Comparison of ENCODE assay signal across 18 cellular contexts in the genomic region with DNA sequence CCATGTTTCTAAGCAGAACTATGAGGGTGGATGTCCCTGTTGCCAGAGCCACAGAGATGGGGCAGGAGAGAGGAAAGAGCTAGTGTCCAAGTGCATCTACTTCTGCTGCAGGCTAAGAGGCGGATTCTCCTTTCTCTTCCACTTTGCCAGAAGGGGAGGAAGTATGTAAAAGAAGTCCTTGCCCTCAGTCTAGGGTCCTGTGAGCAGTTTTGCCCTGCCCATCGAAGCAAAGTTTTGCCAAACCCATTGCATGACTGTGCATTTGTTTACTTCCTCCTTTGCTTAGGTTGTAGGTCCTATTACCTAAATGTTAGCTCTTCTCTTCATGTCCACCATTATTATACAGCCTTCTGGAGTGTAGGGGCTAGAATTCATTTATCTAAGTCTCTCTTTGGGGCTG.
DNase-seq lines count a peak whose midpoint lies in the region; ATAC-seq, FAIRE-seq and TF ChIP-seq lines count a peak whose summit lies in the region.
"Had no signal": no experiment of that assay in that cellular context is flagged by ENCODE, and none has a peak within 500 bp of the region (broad histone marks: within the 10 kb centered on the region; RNA-seq: fewer than 3 reads in every experiment).

No MANE protein-coding gene starts in this region.

- H3K27me3 ChIP-seq in K562 (ENCODE audit: control insufficient read depth in 2 of 2, insufficient read depth in 2 of 2, low read length in 2 of 2) (peaks cover 2 to 13% of the 10 kb centered on the region in 2 experiments; a peak in 3 of 5 replicates), adrenal gland (no peaks in the 10 kb centered on the region)
- H3K27me3 ChIP-seq: transverse colon had no signal

- H3K9me3 ChIP-seq in K562 (replicated peaks; ENCODE audit: control insufficient read depth, insufficient read depth, low read depth, low read length) (no peaks in the 10 kb centered on the region), adrenal gland (replicated peaks in 1 of 3) (no peaks in the 10 kb centered on the region)
- H3K9me3 ChIP-seq: transverse colon had no signal

- peaks cover 52% of the 10 kb centered on the region for H3K4me1 Mint-ChIP-seq in neural crest cell

- no peak overlapping the region for H3K4me3 Mint-ChIP-seq in neural crest cell
- H3K4me3 Mint-ChIP-seq: activated CD4-positive, alpha-beta T cell treated with anti-CD3 and anti-CD28 coated beads for 36 hours had no signal

- peak overlapping the region; percentile 76 for H2AFZ ChIP-seq in K562 (ENCODE audit: low read depth, low read length)

- H3K36me3 ChIP-seq in K562 (ENCODE audit: control insufficient read depth, insufficient read depth, low read length) (no peaks in the 10 kb centered on the region), adrenal gland (replicated peaks in 1 of 2) (no peaks in the 10 kb centered on the region)
- H3K36me3 ChIP-seq: transverse colon had no signal

- peak overlapping the region; percentile 48 for H3K27ac Mint-ChIP-seq in neural crest cell (ENCODE audit: unreplicated experiment)
- H3K27ac Mint-ChIP-seq: activated CD4-positive, alpha-beta T cell treated with anti-CD3 and anti-CD28 coated beads for 36 hours; activated naive CD4-positive, alpha-beta T cell treated with anti-CD3 and anti-CD28 coated beads, Interleukin-2, amount 50 U/mL, for 72 hours had no signal

- CTCF ChIA-PET in K562 (lab: Yijun Ruan, JAX; ENCODE audit: low intra/inter-chr PET ratio), result no interaction called here

- no peaks in the 10 kb centered on the region for H3K36me3 Mint-ChIP-seq in neural crest cell (ENCODE audit: low read depth)
- H3K36me3 Mint-ChIP-seq: activated naive CD4-positive, alpha-beta T cell treated with anti-CD3 and anti-CD28 coated beads, Interleukin-2, amount 50 U/mL, for 72 hours had no signal

- H3K4me1 ChIP-seq in K562 (replicated peaks in 1 of 2; ENCODE audit: control insufficient read depth in 2 of 2, insufficient read depth in 2 of 2, low read length in 2 of 2), result peaks cover 3 to 34% of the 10 kb centered on the region in 2 experiments; a peak in 4 of 5 replicates
- peaks cover 0 to 5% of the 10 kb centered on the region in 2 donors for H3K4me1 ChIP-seq in adrenal gland (replicated peaks in 1 of 2)

- 0% methylated on average over 1 of the region's 2 CpGs for WGBS in K562 (ENCODE audit: insufficient coverage, low coverage, missing lambda C conversion rate)
- WGBS in adrenal gland, 4 donors, result 59 to 68% (median 65%) methylated on average over 2 of the region's 2 CpGs

- FAIRE-seq in K562 (lab: Jason Lieb, UNC) (no peak), HTR-8/SVneo (lab: Jason Lieb, UNC) (no peak)
- FAIRE-seq: RCC 7860 had no signal

- peaks cover 29% of the 10 kb centered on the region for H3K27me3 Mint-ChIP-seq in neural crest cell (ENCODE audit: low read depth)

- no peak overlapping the region for H3K9ac ChIP-seq in K562 (ENCODE audit: insufficient read depth in 1 of 2, low read depth in 2 of 2, low read length in 2 of 2)

- no peak overlapping the region for H3K4me3 ChIP-seq in K562
- H3K4me3 ChIP-seq in adrenal gland, result no peak overlapping the region
- H3K4me3 ChIP-seq: transverse colon had no signal

- POLR2A ChIA-PET in K562 (lab: Yijun Ruan, JAX), result interaction anchor here (0.8 to 1.6 kb wide), 3 partner anchors 10 to 184 kb away, joined by 3 to 4 read pairs (median 3); no protein-coding TSS in a partner anchor

- in situ Hi-C loops in K562 (cut with MboI), result no loop called here

- H3K79me2 ChIP-seq in K562 (ENCODE audit: control insufficient read depth, insufficient read depth, low read length), result no peaks in the 10 kb centered on the region

- DNase-seq in H4 (ENCODE audit: low spot score), result peak; percentile 8
- peak; percentile 95 for DNase-seq in NOMO-1 treated with DMSO at 0.1 percent for 48 hours (lab: John Stamatoyannopoulos, UW; ENCODE audit: unreplicated experiment)
- DNase-seq in K562 (ENCODE audit: extremely low read depth in 1 of 4, low spot score in 3 of 4), result no peak
- no peak for DNase-seq in neural crest cell (ENCODE audit: low read depth, low spot score)
- DNase-seq in adrenal gland, result no peak
- no peak for DNase-seq in HTR-8/SVneo (ENCODE audit: insufficient read length, low spot score)
- no peak for DNase-seq in NCI-H2171 (lab: John Stamatoyannopoulos, UW)
- DNase-seq: activated CD4-positive, alpha-beta T cell treated with anti-CD3 and anti-CD28 coated beads for 36 hours; activated CD8-positive, alpha-beta memory T cell treated with anti-CD3 and anti-CD28 coated beads, Interleukin-2, amount 50 U/mL, for 48 hours; effector memory CD4-positive, alpha-beta T cell; NCI-H1417; NCI-H510A; retina; T-helper 1 cell; transverse colon had no signal

- H3K9me3 Mint-ChIP-seq in neural crest cell, result no peaks in the 10 kb centered on the region
- H3K9me3 Mint-ChIP-seq: activated naive CD4-positive, alpha-beta T cell treated with anti-CD3 and anti-CD28 coated beads, Interleukin-2, amount 50 U/mL, for 72 hours had no signal

- TF ChIP-seq CTCF in K562 (IDR thresholded peaks at IDR 0.05 in 2 of 3, conservative IDR thresholded peaks at IDR 0.05 in 1 of 3; ENCODE audit: insufficient read depth in 2 of 3, low read depth in 1 of 3, low read length in 3 of 3) (no peak), neural crest cell (conservative IDR thresholded peaks at IDR 0.05) (no peak), adrenal gland (IDR thresholded peaks at IDR 0.05) (no peak)

- peak overlapping the region; percentile 10; the same call in 1 of the 2 replicates for H3K4me2 ChIP-seq in K562 (ENCODE audit: insufficient read depth, low read length)

- TF ChIP-seq RAD21 in K562 (CRISPR knock-in tag; conservative IDR thresholded peaks at IDR 0.05 in 1 of 2, IDR thresholded peaks at IDR 0.05 in 1 of 2), result no peak

- no peak overlapping the region for H3K27ac ChIP-seq in K562 (ENCODE audit: extremely low read depth, low read depth, low read length)
- no peak overlapping the region for H3K27ac ChIP-seq in adrenal gland
- H3K27ac ChIP-seq: transverse colon had no signal

- H3K9me1 ChIP-seq in K562 (ENCODE audit: control insufficient read depth, insufficient read depth, low read length), result no peaks in the 10 kb centered on the region

- H4K20me1 ChIP-seq in K562 (replicated peaks; ENCODE audit: control insufficient read depth, insufficient read depth, low read length), result no peaks in the 10 kb centered on the region

- BruUV-seq in K562 (replicated peaks; lab: Mats Ljungman, UMichigan), result no TSS peak

- peak; percentile 43; the same call in 2 of the 3 replicates for ATAC-seq in K562
- no peak for ATAC-seq in HG02610 (IDR thresholded peaks at IDR 0.05; ENCODE audit: unreplicated experiment)
- ATAC-seq: activated CD4-positive, alpha-beta T cell treated with anti-CD3 and anti-CD28 coated beads for 36 hours; activated naive CD4-positive, alpha-beta T cell treated with anti-CD3 and anti-CD28 coated beads, Interleukin-2, amount 50 U/mL, for 72 hours had no signal

- no peak for TF ChIP-seq POLR2A in K562 (conservative IDR thresholded peaks at IDR 0.05)
- no peak for TF ChIP-seq POLR2A in adrenal gland (IDR thresholded peaks at IDR 0.05)

- intact Hi-C loops in K562 (cut with micrococcal nuclease) (no loop called here), adrenal gland (cut with DNase I) (no loop called here)

- TF ChIP-seq EP300 in K562 (IDR thresholded peaks at IDR 0.05; ENCODE audit: low read length), result no peak

TF ChIP-seq in K562, 482 proteins besides CTCF, POLR2A, EP300 and RAD21 (continues in another document):
- no peak for TF ChIP-seq CBX5 (IDR thresholded peaks at IDR 0.05; ENCODE audit: borderline replicate concordance, low read depth)
- peak; percentile 70; the same call in 1 of the 2 replicates for TF ChIP-seq BACH1 (tag; IDR thresholded peaks at IDR 0.05)
- TF ChIP-seq ZNF766 (CRISPR knock-in tag; conservative IDR thresholded peaks at IDR 0.05), result peak; percentile 65
- no peak for TF ChIP-seq ZNF324 (CRISPR knock-in tag; IDR thresholded peaks at IDR 0.05)
- TF ChIP-seq KLF6 (CRISPR knock-in tag; IDR thresholded peaks at IDR 0.05; ENCODE audit: borderline replicate concordance), result 0 out of 2 replicates have a peak, but pooled peaks have one; percentile 20
- peak; percentile 76 for TF ChIP-seq MAFF (IDR thresholded peaks at IDR 0.05; ENCODE audit: low read length)
- 0 out of 2 replicates have a peak, but pooled peaks have one; percentile 32 for TF ChIP-seq ZNF583 (CRISPR knock-in tag; IDR thresholded peaks at IDR 0.05)
- TF ChIP-seq ARID1B (IDR thresholded peaks at IDR 0.05), result peak; percentile 28; the same call in 1 of the 2 replicates
- TF ChIP-seq ZNF655 (CRISPR knock-in tag; IDR thresholded peaks at IDR 0.05), result no peak
- peak; percentile 74 for TF ChIP-seq C11orf30 (IDR thresholded peaks at IDR 0.05; ENCODE audit: low read depth)
- TF ChIP-seq ZNF316 (IDR thresholded peaks at IDR 0.05), result peak; percentile 59
- TF ChIP-seq NFE2L1 (tag; IDR thresholded peaks at IDR 0.05; ENCODE audit: borderline replicate concordance, low read depth), result peak; percentile 44; the same call in 1 of the 2 replicates
- TF ChIP-seq MAFG (tag; conservative IDR thresholded peaks at IDR 0.05), result peak; percentile 88
- TF ChIP-seq CREB3 (tag; conservative IDR thresholded peaks at IDR 0.05; ENCODE audit: low read depth), result no peak
- TF ChIP-seq RBM22 (IDR thresholded peaks at IDR 0.05; ENCODE audit: low read depth, low read length, poor library complexity, severe bottlenecking), result no peak
- no peak for TF ChIP-seq SRF (CRISPR knock-in tag; IDR thresholded peaks at IDR 0.05)

Comparison
In these comparisons a context has a peak if more than half of its experiments do, and no peak if none do; other contexts are left out.
1. DNase-seq: peak in H4 (single experiment) and NOMO-1 treated with DMSO at 0.1 percent for 48 hours (single experiment); none in K562 (0 of 4), neural crest cell (single experiment), adrenal gland (0 of 7), HTR-8/SVneo (single experiment) and NCI-H2171 (single experiment).